Comparison of ENCODE assay signal across 8 cellular contexts in the genomic region with DNA sequence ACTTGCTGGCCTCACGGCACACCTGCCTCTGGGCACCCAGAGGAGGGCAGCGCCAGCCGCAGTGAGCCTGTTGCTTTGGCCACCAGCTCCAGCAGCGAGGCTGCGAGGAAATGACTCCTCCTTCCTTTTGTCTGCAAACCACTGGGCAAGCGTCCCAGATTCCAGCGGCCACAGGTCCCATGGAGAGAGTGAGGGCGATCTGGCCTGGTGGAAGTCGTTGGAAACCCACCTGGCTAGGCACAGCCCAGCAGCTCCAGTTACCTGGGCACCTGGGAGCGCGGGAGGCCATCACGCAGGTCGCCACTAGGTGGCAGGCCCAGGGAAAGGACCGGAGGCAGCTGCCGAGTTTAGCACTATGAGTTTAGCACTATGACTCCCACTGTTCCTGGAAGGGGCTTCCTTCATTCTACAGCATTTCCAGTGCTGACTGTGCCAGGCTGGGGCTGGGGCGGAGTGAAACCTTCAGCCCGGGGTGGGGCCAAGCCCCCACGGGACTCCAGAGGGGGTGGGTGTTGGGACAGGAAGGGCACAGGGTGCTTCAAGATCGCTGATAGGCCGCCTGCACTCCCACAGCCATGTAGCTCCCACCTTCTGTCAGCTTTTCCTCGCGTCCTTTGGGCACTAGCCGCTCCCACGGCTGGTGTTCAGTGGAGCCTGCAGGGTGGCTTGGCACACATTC. TPM values are rescaled to one million over a fixed set of nuclear protein-coding genes. Genes with fewer than 3 reads are reported as not detected.
A peak's percentile ranks its signal among the peaks of the same experiment; 100 is the strongest.
DNase-seq lines count a peak whose midpoint lies in the region; ATAC-seq and TF ChIP-seq lines count a peak whose summit lies in the region.

No MANE protein-coding gene starts in this region.

- H3K4me1 ChIP-seq in aorta (ENCODE audit: control insufficient read depth in 1 of 2, insufficient read depth in 2 of 2, low read length in 2 of 2): no peaks in the 10 kb centered on the region

- H3K27me3 ChIP-seq in aorta (ENCODE audit: control insufficient read depth in 1 of 2, insufficient read depth in 2 of 2, low read length in 1 of 2): peaks cover 0 to 2% of the 10 kb centered on the region in 2 donors

- H3K9me3 ChIP-seq in aorta (ENCODE audit: control insufficient read depth, low read length): no peaks in the 10 kb centered on the region

- H3K27me3 Mint-ChIP-seq in glutamatergic neuron (ENCODE audit: unreplicated experiment): peaks cover 21% of the 10 kb centered on the region

- intact Hi-C loops in aorta (cut with DNase I): no loop called here

- no peak overlapping the region for H3K27ac ChIP-seq in aorta (ENCODE audit: low read depth in 1 of 2, low read length in 2 of 2)

- peaks cover 2% of the 10 kb centered on the region for H3K4me1 Mint-ChIP-seq in glutamatergic neuron (ENCODE audit: low read depth, unreplicated experiment)

- WGBS in aorta, 2 donors: 6% methylated on average over 24 of the region's 24 CpGs

- no peak for ATAC-seq in aorta (ENCODE audit: low FRiP score)
- ATAC-seq in HG03025 (IDR thresholded peaks at IDR 0.05; ENCODE audit: low FRiP score, unreplicated experiment): no peak

- peak overlapping the region; percentile 28 for H3K27ac Mint-ChIP-seq in glutamatergic neuron (ENCODE audit: unreplicated experiment)

- H3K4me3 Mint-ChIP-seq in glutamatergic neuron (ENCODE audit: unreplicated experiment): no peak overlapping the region

- no peaks in the 10 kb centered on the region for H3K36me3 ChIP-seq in aorta (ENCODE audit: control insufficient read depth in 1 of 2, insufficient read depth in 2 of 2, low read length in 1 of 2)

- in situ Hi-C loops in Caki2 (cut with HindIII; ENCODE audit: low pct_unique_long_range_greater_than_20kb, low sequenced_read_pairs): no loop called here

- H3K9me3 Mint-ChIP-seq in glutamatergic neuron (ENCODE audit: unreplicated experiment): peaks cover 8% of the 10 kb centered on the region

- DNase-seq in Caki2 (ENCODE audit: low read depth): peak; percentile 58
- DNase-seq in HT-29 (ENCODE audit: low spot score): peak; percentile 82
- peak; percentile 23 for DNase-seq in RKO (ENCODE audit: low spot score)
- DNase-seq in activated T-helper 1 cell treated with anti-CD3 and anti-CD28 coated beads, Interleukin-2, amount 50 U/mL, for 16 hours (ENCODE audit: low read depth in 1 of 2, low spot score in 1 of 2): peak; percentile 52 to 58
- peak; percentile 73 for DNase-seq in glutamatergic neuron
- peak; percentile 43 to 66 for DNase-seq in stimulated activated CD4-positive, alpha-beta T cell treated with anti-CD3 and anti-CD28 coated beads, Interleukin-15, amount 100 ng/mL, for 1 hour (ENCODE audit: low read depth in 1 of 2, low spot score in 1 of 2)
- DNase-seq in aorta: no peak

- peak; percentile 88 for TF ChIP-seq CTCF in glutamatergic neuron (IDR thresholded peaks at IDR 0.05; ENCODE audit: partially characterized antibody, unreplicated experiment)

- no peaks in the 10 kb centered on the region for H3K36me3 Mint-ChIP-seq in glutamatergic neuron (ENCODE audit: unreplicated experiment)

- no peak overlapping the region for H3K4me3 ChIP-seq in aorta (ENCODE audit: low read length in 2 of 2)

RNA-seq across cellular contexts. Expression of gene ESPN, which starts 1.1 kb away (rescaled TPM):
- total RNA-seq in Caki2 (2014; rRNA removed; shearing (Covaris generic); ENCODE audit: low replicate concordance): 4.8 and 6.9 TPM in 2 replicates
- total RNA-seq in HT-29 (2014; rRNA removed; shearing (Covaris generic)): 1.9 and 5.2 TPM in 2 replicates
- total RNA-seq in glutamatergic neuron (ENCODE audit: unreplicated experiment) (25.7 TPM), aorta (under 1 TPM; 0.29 to 0.84 TPM)
- polyA plus RNA-seq in aorta: 10 to 100 TPM in 1 of 2 donors, under 1 TPM in 1; 0.54 to 28.7 TPM

RNA-seq across cellular contexts. Expression of gene HES2, which starts 3.7 kb away (rescaled TPM):
- 1.5 and 1.8 TPM in 2 replicates for total RNA-seq in Caki2 (2014; rRNA removed; shearing (Covaris generic); ENCODE audit: low replicate concordance)
- total RNA-seq in HT-29 (2014; rRNA removed; shearing (Covaris generic)): 0.16 TPM in 1 of 2 replicates, not detected in the other
- total RNA-seq in glutamatergic neuron (ENCODE audit: unreplicated experiment) (54.6 TPM), aorta (under 1 TPM in 1 of 2 donors, not detected in 1; 0.49 TPM)
- 1 to 10 TPM in 1 of 2 donors, not detected in 1; 1.4 TPM for polyA plus RNA-seq in aorta

RNA-seq across cellular contexts. Expression of gene ACOT7, which starts 29.9 kb away (rescaled TPM):
- total RNA-seq in Caki2 (2014; rRNA removed; shearing (Covaris generic); ENCODE audit: low replicate concordance): 145 and 177 TPM in 2 replicates
- 31.7 and 33.9 TPM in 2 replicates for total RNA-seq in HT-29 (2014; rRNA removed; shearing (Covaris generic))
- 175 TPM for total RNA-seq in glutamatergic neuron (ENCODE audit: unreplicated experiment)
- 10 to 100 TPM; 12.5 to 20.9 TPM for total RNA-seq in aorta
- 10 to 100 TPM; 14.4 to 22.6 TPM for polyA plus RNA-seq in aorta

RNA-seq across cellular contexts. Expression of gene TNFRSF25, which starts 42.5 kb away (rescaled TPM):
- total RNA-seq in Caki2 (2014; rRNA removed; shearing (Covaris generic); ENCODE audit: low replicate concordance): 1.8 and 4.3 TPM in 2 replicates
- total RNA-seq in HT-29 (2014; rRNA removed; shearing (Covaris generic)): 9.7 and 15.0 TPM in 2 replicates
- 47.5 TPM for total RNA-seq in glutamatergic neuron (ENCODE audit: unreplicated experiment)
- 10 to 100 TPM in 1 of 2 donors, 1 to 10 TPM in 1; 6.5 to 34.6 TPM for total RNA-seq in aorta
- 10 to 100 TPM in 1 of 2 donors, 1 to 10 TPM in 1; 9.6 to 22.9 TPM for polyA plus RNA-seq in aorta

Comparison
In these comparisons a context has a peak if more than half of its experiments do, and no peak if none do; other contexts are left out.
1. DNase-seq: peak in Caki2 (single experiment), HT-29 (single experiment), RKO (single experiment), activated T-helper 1 cell treated with anti-CD3 and anti-CD28 coated beads, Interleukin-2, amount 50 U/mL, for 16 hours (2 of 2), glutamatergic neuron (single experiment) and stimulated activated CD4-positive, alpha-beta T cell treated with anti-CD3 and anti-CD28 coated beads, Interleukin-15, amount 100 ng/mL, for 1 hour (2 of 2); none in aorta (0 of 2).
2. RNA of gene HES2, which starts 3.7 kb away (total RNA-seq): 54.6 TPM in glutamatergic neuron (single experiment); 1.5 to 1.8 TPM in Caki2, 0.49 TPM in aorta and 0.16 TPM in HT-29; every median in the first group is over 10 times any median in the second.